Comparison of ENCODE assay signal across 8 cellular contexts in the genomic region with DNA sequence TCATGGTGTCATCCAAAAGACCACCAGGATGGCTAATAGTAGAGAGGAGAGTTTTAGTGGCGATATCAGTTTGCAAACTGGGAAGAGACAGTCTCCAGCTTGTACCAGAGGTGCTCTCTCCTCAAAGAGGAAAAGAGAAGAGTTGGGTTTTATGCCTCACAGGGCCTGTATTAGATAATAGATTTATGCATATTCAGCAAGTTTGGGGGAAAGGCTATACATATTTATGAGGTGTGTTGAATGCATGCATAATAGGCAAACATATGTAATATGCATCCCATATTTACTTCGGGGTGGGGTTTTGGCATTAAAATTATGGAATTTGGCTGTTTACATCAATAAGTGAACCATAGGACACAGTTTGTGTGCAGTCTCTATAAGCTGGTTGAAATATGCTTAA. TPM values are rescaled to one million over a fixed set of nuclear protein-coding genes. Genes with fewer than 3 reads are reported as not detected.
"Had no signal": no experiment of that assay in that cellular context is flagged by ENCODE, and none has a peak within 500 bp of the region (broad histone marks: within the 10 kb centered on the region; RNA-seq: fewer than 3 reads in every experiment).

No MANE protein-coding gene starts in this region.

- FAIRE-seq: G401.6, GM12878, GM12891, GM12892, GM18507, GM19239 had no signal

- DNase-seq: GDM1, GF-D8 had no signal

- ATAC-seq: GM12878 had no signal

- H3K4me3 ChIP-seq: GM12878 had no signal

RNA-seq across cellular contexts. Expression of gene ADGRL3, which starts 22.8 kb away (rescaled TPM):
- total RNA-seq: GM12878 had no signal
